26 cellular contexts compared by ENCODE assay signal in genomic region chr7:159151231-159151630, GRCh38. TPM values are rescaled to one million over a fixed set of nuclear protein-coding genes. Genes with fewer than 3 reads are reported as not detected.
"Had no signal": no experiment of that assay in that cellular context is flagged by ENCODE, and none has a peak within 500 bp of the region (broad histone marks: within the 10 kb centered on the region; RNA-seq: fewer than 3 reads in every experiment).

No MANE protein-coding gene starts in this region.

- H3K27ac ChIP-seq: colonic mucosa, epithelial cell of prostate, esophagus squamous epithelium, gastrocnemius medialis, heart right ventricle, left lung, lower lobe of right lung had no signal

- H3K27me3 ChIP-seq: colonic mucosa, gastrocnemius medialis had no signal

- ATAC-seq: effector memory CD8-positive, alpha-beta T cell; esophagus mucosa; gastrocnemius medialis; heart right ventricle; left cardiac atrium; left lung; left ventricle myocardium superior; lower lobe of right lung had no signal

- H3K36me3 ChIP-seq: colonic mucosa, esophagus squamous epithelium, gastrocnemius medialis, heart right ventricle, left lung, lower lobe of right lung had no signal

- DNase-seq: colonic mucosa; cortex of kidney; effector CD8-positive, alpha-beta T cell; effector memory CD8-positive, alpha-beta T cell; endodermal cell; erythroblast; esophagus squamous epithelium; foreskin fibroblast; foreskin melanocyte; gastrocnemius medialis; glutamatergic neuron; head of caudate nucleus; heart right ventricle; hippocampal formation; left cardiac atrium; left lung; left ventricle myocardium superior; lower lobe of right lung; mesenchymal stem cell; midbrain had no signal

- H3K4me3 ChIP-seq: colonic mucosa, esophagus squamous epithelium, gastrocnemius medialis, heart right ventricle, left lung, lower lobe of right lung had no signal

- H3K4me1 ChIP-seq: colonic mucosa, esophagus squamous epithelium, gastrocnemius medialis, heart right ventricle, left lung, lower lobe of right lung had no signal

- H3K9me3 ChIP-seq: colonic mucosa, esophagus squamous epithelium, gastrocnemius medialis, heart right ventricle, left lung, lower lobe of right lung had no signal

RNA-seq across cellular contexts. Expression of gene VIPR2, which starts 6.6 kb away (rescaled TPM):
- total RNA-seq: dermis microvascular lymphatic vessel endothelial cell, glomerular endothelial cell, kidney epithelial cell, lung microvascular endothelial cell had no signal
